In the genomic region with DNA sequence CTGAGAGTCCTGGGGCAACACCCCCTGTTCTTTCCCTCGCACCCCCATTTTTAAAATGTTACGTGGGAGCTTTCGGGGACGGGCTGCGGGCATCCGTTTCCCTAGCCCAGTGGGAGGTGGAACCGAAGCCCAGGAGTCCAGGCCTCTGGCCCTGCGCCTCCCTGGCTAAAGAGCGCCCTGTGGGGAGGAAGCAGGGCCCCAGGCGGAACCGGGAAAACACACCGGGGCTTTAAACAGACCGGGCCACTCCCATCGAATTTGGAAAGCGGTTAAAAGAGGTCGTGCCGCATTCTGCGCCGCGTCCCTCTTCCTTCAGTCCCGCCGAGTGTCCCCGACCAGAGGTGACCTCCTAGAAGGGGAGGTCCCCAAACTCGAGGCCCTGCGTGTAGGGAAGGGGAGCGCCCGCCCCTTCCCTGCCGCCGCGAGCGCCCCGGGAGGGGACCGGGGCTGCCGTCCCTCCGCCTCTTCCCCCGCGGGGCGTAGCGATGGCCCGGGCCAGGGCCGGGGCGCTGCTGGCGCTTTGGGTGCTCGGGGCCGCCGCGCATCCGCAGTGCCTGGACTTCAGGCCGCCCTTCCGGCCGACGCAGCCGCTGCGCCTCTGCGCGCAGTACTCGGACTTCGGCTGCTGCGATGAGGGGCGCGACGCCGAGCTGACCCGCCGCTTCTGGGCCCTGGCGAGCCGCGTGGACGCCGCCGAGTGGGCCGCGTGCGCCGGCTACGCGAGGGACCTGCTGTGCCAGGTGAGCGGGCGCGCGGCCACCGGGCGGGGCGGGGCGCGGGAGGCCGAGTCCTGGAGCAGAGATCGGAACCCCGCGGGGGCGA, we compare ENCODE assay signal across 10 cellular contexts.
DNase-seq lines count a peak whose midpoint lies in the region; ATAC-seq lines count a peak whose summit lies in the region.
"Had no signal": no experiment of that assay in that cellular context is flagged by ENCODE, and none has a peak within 500 bp of the region (broad histone marks: within the 10 kb centered on the region; RNA-seq: fewer than 3 reads in every experiment).

A gene (plus strand): TSS at position 407 of the 822 bp plus-strand sequence. CDS start 79 bp downstream, at position 486.

- ATAC-seq in HG03460 (IDR thresholded peaks at IDR 0.05; ENCODE audit: unreplicated experiment): no peak
- ATAC-seq in stimulated activated memory B cell treated with anti-CD40 and anti-IgM and Interleukin-4, amounts not matched to agents 10 μg/mL and 1 μg/mL and 100 μg/mL, for 72 hours: no peak

- H3K36me3 Mint-ChIP-seq in stimulated activated memory B cell treated with anti-CD40 and anti-IgM and Interleukin-4, amounts not matched to agents 10 μg/mL and 1 μg/mL and 100 μg/mL, for 72 hours: no peaks in the 10 kb centered on the region
- H3K36me3 Mint-ChIP-seq: T-cell had no signal

- DNase-seq in DMS53 (lab: John Stamatoyannopoulos, UW): peak; percentile 51
- peak; percentile 23 for DNase-seq in amniotic epithelial cell (ENCODE audit: low read depth)
- DNase-seq in hepatic stellate cell (ENCODE audit: low spot score): peak; percentile 72
- DNase-seq in retina: peak; percentile 59
- DNase-seq in 8988T: no peak
- no peak for DNase-seq in NCI-H748 (lab: John Stamatoyannopoulos, UW; ENCODE audit: unreplicated experiment)
- DNase-seq: effector CD8-positive, alpha-beta T cell; T-cell had no signal

- no peak within 1 kb of the TSS for H3K4me3 Mint-ChIP-seq in stimulated activated memory B cell treated with anti-CD40 and anti-IgM and Interleukin-4, amounts not matched to agents 10 μg/mL and 1 μg/mL and 100 μg/mL, for 72 hours

- no peak within 1 kb of the TSS for H3K27ac Mint-ChIP-seq in stimulated activated memory B cell treated with anti-CD40 and anti-IgM and Interleukin-4, amounts not matched to agents 10 μg/mL and 1 μg/mL and 100 μg/mL, for 72 hours
- H3K27ac Mint-ChIP-seq: T-cell had no signal

- no peaks in the 10 kb centered on the region for H3K4me1 Mint-ChIP-seq in stimulated activated memory B cell treated with anti-CD40 and anti-IgM and Interleukin-4, amounts not matched to agents 10 μg/mL and 1 μg/mL and 100 μg/mL, for 72 hours

- peaks cover 59% of the 10 kb centered on the region for H3K27me3 Mint-ChIP-seq in stimulated activated memory B cell treated with anti-CD40 and anti-IgM and Interleukin-4, amounts not matched to agents 10 μg/mL and 1 μg/mL and 100 μg/mL, for 72 hours

- H3K9me3 Mint-ChIP-seq in stimulated activated memory B cell treated with anti-CD40 and anti-IgM and Interleukin-4, amounts not matched to agents 10 μg/mL and 1 μg/mL and 100 μg/mL, for 72 hours: no peaks in the 10 kb centered on the region
- H3K9me3 Mint-ChIP-seq: T-cell had no signal

Comparison
In these comparisons a context has a peak if more than half of its experiments do, and no peak if none do; other contexts are left out.
1. DNase-seq: peak in DMS53 (single experiment), amniotic epithelial cell (single experiment), hepatic stellate cell (single experiment) and retina (single experiment); none in 8988T (single experiment) and NCI-H748 (single experiment).